In genomic region chr1:168134132-168135041, GRCh38 we compare ENCODE assay signal across 18 cellular contexts. TPM values are rescaled to one million over a fixed set of nuclear protein-coding genes. Genes with fewer than 3 reads are reported as not detected.
DNase-seq lines count a peak whose midpoint lies in the region; ATAC-seq, FAIRE-seq and TF ChIP-seq lines count a peak whose summit lies in the region.
"Had no signal": no experiment of that assay in that cellular context is flagged by ENCODE, and none has a peak within 500 bp of the region (broad histone marks: within the 10 kb centered on the region; RNA-seq: fewer than 3 reads in every experiment).

No MANE protein-coding gene starts in this region.

- no peak overlapping the region for H4K5ac ChIP-seq in mesendoderm (ENCODE audit: low read length)

- H2AFZ ChIP-seq in astrocyte (ENCODE audit: low read depth, low read length), result no peak overlapping the region

- H3K4me2 ChIP-seq in DOHH2 (ENCODE audit: low read length), result peak overlapping the region; percentile 0; the same call in 1 of the 2 replicates
- peak overlapping the region; percentile 100 for H3K4me2 ChIP-seq in astrocyte (ENCODE audit: low read length)
- no peak overlapping the region for H3K4me2 ChIP-seq in mesendoderm (ENCODE audit: low read length)

- H3K9me3 ChIP-seq in A673 (ENCODE audit: low read depth, low read length, poor library complexity, severe bottlenecking), result no peaks in the 10 kb centered on the region
- H3K9me3 ChIP-seq in DOHH2 (ENCODE audit: control insufficient read depth, insufficient read depth, low read length), result no peaks in the 10 kb centered on the region
- H3K9me3 ChIP-seq in astrocyte (ENCODE audit: insufficient read depth, low read depth, low read length), result no peaks in the 10 kb centered on the region
- H3K9me3 ChIP-seq: body of pancreas, gastrocnemius medialis, tibial nerve had no signal

- peak overlapping the region; percentile 56 for H3K23ac ChIP-seq in mesendoderm (ENCODE audit: low read length)

- no peak overlapping the region for H2BK5ac ChIP-seq in mesendoderm (ENCODE audit: low read length)

- H3K79me1 ChIP-seq in mesendoderm (ENCODE audit: low read length), result peaks cover 2% of the 10 kb centered on the region

- DNase-seq in A673 (ENCODE audit: low spot score) (peak; percentile 43), astrocyte (ENCODE audit: low read depth) (no peak), mesendoderm (no peak), D341Med (ENCODE audit: low spot score) (no peak), GF-D8 (lab: John Stamatoyannopoulos, UW) (no peak)
- DNase-seq in activated CD4-positive, alpha-beta T cell treated with anti-CD3 and anti-CD28 coated beads for 36 hours, result no peak
- DNase-seq in activated CD4-positive, alpha-beta T cell treated with anti-CD3 and anti-CD28 coated beads for 48 hours, result no peak
- DNase-seq: activated CD4-positive, alpha-beta T cell treated with anti-CD3 and anti-CD28 coated beads, Interleukin-2, amount 50 U/mL, for 1 hour; AML-193; body of pancreas; effector memory CD4-positive, alpha-beta T cell; gastrocnemius medialis; NCI-H1048; NCI-H510A; stimulated activated CD4-positive, alpha-beta T cell treated with anti-CD3 and anti-CD28 coated beads, Interleukin-1b, Interleukin-23, amount 100 ng/mL, for 48 hours had no signal

- FAIRE-seq in astrocyte (lab: Jason Lieb, UNC), result no peak
- FAIRE-seq: HepG2 had no signal

- H3K9me2 ChIP-seq in DOHH2 (replicated peaks; ENCODE audit: control insufficient read depth, low read length), result no peaks in the 10 kb centered on the region

- H2AK5ac ChIP-seq in mesendoderm (ENCODE audit: low read length), result no peak overlapping the region

- H3K79me2 ChIP-seq in DOHH2 (ENCODE audit: control insufficient read depth, low read length) (no peaks in the 10 kb centered on the region), astrocyte (ENCODE audit: insufficient read depth, low read length) (peaks cover 25% of the 10 kb centered on the region), mesendoderm (ENCODE audit: control insufficient read depth, insufficient read depth, low read length) (peaks cover 2% of the 10 kb centered on the region)

- H4K8ac ChIP-seq in mesendoderm (ENCODE audit: low read depth, low read length), result no peak overlapping the region

- no peak overlapping the region for H3K27ac Mint-ChIP-seq in astrocyte (ENCODE audit: unreplicated experiment)
- H3K27ac Mint-ChIP-seq in activated CD4-positive, alpha-beta T cell treated with anti-CD3 and anti-CD28 coated beads for 36 hours, result no peak overlapping the region

- no peaks in the 10 kb centered on the region for H3K27me3 Mint-ChIP-seq in astrocyte (ENCODE audit: low read depth, unreplicated experiment)
- peaks cover 47% of the 10 kb centered on the region for H3K27me3 Mint-ChIP-seq in activated CD4-positive, alpha-beta T cell treated with anti-CD3 and anti-CD28 coated beads for 36 hours

- BruUV-seq in A673 (replicated peaks; lab: Mats Ljungman, UMichigan), result TSS peak; percentile 27

- H3K36me3 Mint-ChIP-seq in astrocyte (ENCODE audit: low read depth, unreplicated experiment), result peaks cover 4% of the 10 kb centered on the region
- H3K36me3 Mint-ChIP-seq in activated CD4-positive, alpha-beta T cell treated with anti-CD3 and anti-CD28 coated beads for 36 hours (ENCODE audit: low read depth), result no peaks in the 10 kb centered on the region

- H3K36me3 ChIP-seq in A673 (ENCODE audit: insufficient read depth, low read length, poor library complexity, severe bottlenecking) (no peaks in the 10 kb centered on the region), DOHH2 (ENCODE audit: control insufficient read depth, low read length) (no peaks in the 10 kb centered on the region), astrocyte (ENCODE audit: insufficient read depth, low read length) (peaks cover 3% of the 10 kb centered on the region), mesendoderm (ENCODE audit: control insufficient read depth, insufficient read depth, low read length) (no peaks in the 10 kb centered on the region)
- H3K36me3 ChIP-seq: gastrocnemius medialis had no signal

- H3K27ac ChIP-seq in A673 (ENCODE audit: low read depth, low read length, poor library complexity, severe bottlenecking) (no peak overlapping the region), DOHH2 (ENCODE audit: low read depth, low read length) (no peak overlapping the region), astrocyte (ENCODE audit: low read depth, low read length) (no peak overlapping the region), mesendoderm (ENCODE audit: low read depth, low read length) (no peak overlapping the region)
- H3K27ac ChIP-seq: body of pancreas, gastrocnemius medialis had no signal

- H2BK120ac ChIP-seq in mesendoderm (ENCODE audit: low read depth, low read length), result no peak overlapping the region

- no peak overlapping the region for H3K18ac ChIP-seq in mesendoderm (ENCODE audit: low read length)

- intact Hi-C loops in A673 (cut with micrococcal nuclease; ENCODE audit: unreplicated experiment), result no loop called here
- intact Hi-C loops in activated CD4-positive, alpha-beta T cell treated with anti-CD3 and anti-CD28 coated beads for 36 hours (cut with DNase I, micrococcal nuclease), result loop anchor here (5.0 kb wide), 4 partner anchors 43 to 188 kb away; partner anchors contain the start of genes SFT2D2 (in 1 of the 2) and TIPRL (in 1 of the 2)

- H3K9ac ChIP-seq in astrocyte (ENCODE audit: low read length), result no peak overlapping the region
- no peak overlapping the region for H3K9ac ChIP-seq in mesendoderm (ENCODE audit: low read length)

- H3K9me3 Mint-ChIP-seq in astrocyte (ENCODE audit: unreplicated experiment), result no peaks in the 10 kb centered on the region
- H3K9me3 Mint-ChIP-seq in activated CD4-positive, alpha-beta T cell treated with anti-CD3 and anti-CD28 coated beads for 36 hours (ENCODE audit: low read depth), result no peaks in the 10 kb centered on the region

- WGBS in mesendoderm (ENCODE audit: extremely low coverage, insufficient coverage, low lambda C conversion rate), result no CpG with 5 or more reads among the region's 9 CpGs

- H3K4me1 Mint-ChIP-seq in astrocyte (ENCODE audit: low read depth, unreplicated experiment), result peaks cover 2% of the 10 kb centered on the region
- peaks cover 29% of the 10 kb centered on the region for H3K4me1 Mint-ChIP-seq in activated CD4-positive, alpha-beta T cell treated with anti-CD3 and anti-CD28 coated beads for 36 hours

- H3K27me3 ChIP-seq in A673 (replicated peaks; ENCODE audit: insufficient read depth, low read depth, low read length, poor library complexity), result no peaks in the 10 kb centered on the region
- H3K27me3 ChIP-seq in DOHH2 (ENCODE audit: control insufficient read depth, low read length), result peaks cover 44% of the 10 kb centered on the region
- no peaks in the 10 kb centered on the region for H3K27me3 ChIP-seq in astrocyte (ENCODE audit: insufficient read depth, low read length)
- no peaks in the 10 kb centered on the region for H3K27me3 ChIP-seq in mesendoderm (ENCODE audit: insufficient read depth, low read length, poor library complexity)
- H3K27me3 ChIP-seq: body of pancreas, tibial nerve had no signal

- H4K20me1 ChIP-seq in DOHH2 (ENCODE audit: control insufficient read depth, insufficient read depth, low read depth, low read length) (no peaks in the 10 kb centered on the region), astrocyte (ENCODE audit: insufficient read depth, low read length) (peaks cover 29% of the 10 kb centered on the region)

- no peak overlapping the region for H3K56ac ChIP-seq in mesendoderm (ENCODE audit: low read length)

- CTCF ChIA-PET in A673 (lab: Charles Lee), result no interaction called here
- CTCF ChIA-PET in activated CD4-positive, alpha-beta T cell treated with anti-CD3 and anti-CD28 coated beads for 36 hours (lab: Charles Lee), result interaction anchor here (0.6 to 3.5 kb wide), 4 partner anchors 9 to 296 kb away, joined by 3 to 13 read pairs (median 4); no protein-coding TSS in a partner anchor

- H3K4me3 ChIP-seq in A673 (ENCODE audit: low read depth, low read length, poor library complexity, severe bottlenecking) (no peak overlapping the region), DOHH2 (ENCODE audit: low read length) (no peak overlapping the region), astrocyte (ENCODE audit: insufficient read depth, low read depth, low read length) (no peak overlapping the region), mesendoderm (ENCODE audit: low read length) (no peak overlapping the region)
- H3K4me3 ChIP-seq: body of pancreas had no signal

- H3K4me1 ChIP-seq in A673 (ENCODE audit: insufficient read depth, low read length, poor library complexity, severe bottlenecking), result peaks cover 18% of the 10 kb centered on the region
- H3K4me1 ChIP-seq in DOHH2 (ENCODE audit: control insufficient read depth, low read length), result peaks cover 28% of the 10 kb centered on the region
- H3K4me1 ChIP-seq in astrocyte (ENCODE audit: insufficient read depth, low read length), result peaks cover 18% of the 10 kb centered on the region
- peaks cover 5% of the 10 kb centered on the region for H3K4me1 ChIP-seq in mesendoderm (ENCODE audit: control insufficient read depth, low read depth, low read length)

- ATAC-seq in activated CD4-positive, alpha-beta T cell treated with anti-CD3 and anti-CD28 coated beads for 36 hours, result no peak
- ATAC-seq: body of pancreas, gastrocnemius medialis had no signal

- no peak overlapping the region for H3K4ac ChIP-seq in mesendoderm (ENCODE audit: low read depth, low read length)

- peaks cover 6% of the 10 kb centered on the region; the same call in 1 of the 2 replicates for H3F3A ChIP-seq in DOHH2 (ENCODE audit: control insufficient read depth, insufficient read depth)

- no peak for TF ChIP-seq CTCF in A673 (conservative IDR thresholded peaks at IDR 0.05; ENCODE audit: low read depth, low read length)
- TF ChIP-seq CTCF in DOHH2 (IDR thresholded peaks at IDR 0.05; ENCODE audit: low read depth, low read length, poor library complexity, severe bottlenecking), result no peak
- no peak for TF ChIP-seq CTCF in astrocyte (IDR thresholded peaks at IDR 0.05; ENCODE audit: insufficient read depth, low read depth, low read length)

- H2BK15ac ChIP-seq in mesendoderm (replicated peaks; ENCODE audit: low read depth), result no peak overlapping the region

- H3K4me3 Mint-ChIP-seq in astrocyte (ENCODE audit: unreplicated experiment), result peak overlapping the region; percentile 79
- no peak overlapping the region for H3K4me3 Mint-ChIP-seq in activated CD4-positive, alpha-beta T cell treated with anti-CD3 and anti-CD28 coated beads for 36 hours

- POLR2A ChIA-PET in A673 (lab: Charles Lee; ENCODE audit: low non-redundant PET), result interaction anchor here (0.6 kb wide), 1 partner anchor 18 kb away, joined by 6 read pairs; no protein-coding TSS in a partner anchor
- POLR2A ChIA-PET in activated CD4-positive, alpha-beta T cell treated with anti-CD3 and anti-CD28 coated beads for 36 hours (lab: Charles Lee), result interaction anchor here (0.6 kb wide), 1 partner anchor 418 kb away, joined by 7 read pairs; no protein-coding TSS in a partner anchor

RNA-seq across cellular contexts. Expression of gene GPR161, which starts 2.3 kb away (rescaled TPM):
- total RNA-seq in A673 (2021) (17.4 and 22.0 TPM in 2 replicates), astrocyte (16.5 and 21.9 TPM in 2 replicates)
- 7.0 TPM for polyA plus RNA-seq in mesendoderm (2013, experiment 1 of 2)
- polyA plus RNA-seq in mesendoderm (2013, experiment 2 of 2), result 7.1 TPM
- under 1 TPM; 0.42 to 0.59 TPM for total RNA-seq in activated CD4-positive, alpha-beta T cell treated with anti-CD3 and anti-CD28 coated beads for 36 hours

RNA-seq across cellular contexts. Expression of gene TIPRL, which starts 44.4 kb away (rescaled TPM):
- 44.1 and 50.0 TPM in 2 replicates for total RNA-seq in A673 (2021)
- total RNA-seq in astrocyte, result 34.4 and 37.4 TPM in 2 replicates
- polyA plus RNA-seq in mesendoderm (2013, experiment 1 of 2), result 23.8 TPM
- 22.5 TPM for polyA plus RNA-seq in mesendoderm (2013, experiment 2 of 2)
- total RNA-seq in activated CD4-positive, alpha-beta T cell treated with anti-CD3 and anti-CD28 coated beads for 36 hours, result 10 to 100 TPM; 52.5 to 57.5 TPM

Comparison
In these comparisons a context has a peak if more than half of its experiments do, and no peak if none do; other contexts are left out.
1. RNA of gene GPR161, which starts 2.3 kb away (total RNA-seq): 16.5 to 21.9 TPM in astrocyte and 17.4 to 22.0 TPM in A673; 0.42 to 0.59 TPM in activated CD4-positive, alpha-beta T cell treated with anti-CD3 and anti-CD28 coated beads for 36 hours; every median in the first group is over 10 times any median in the second.